Comparison of ENCODE assay signal across 1 cellular context in genomic region chr10:119893845-119894427, GRCh38.
TF ChIP-seq lines count a peak whose summit lies in the region.

No MANE protein-coding gene starts in this region.

TF ChIP-seq in K562, 482 proteins besides CTCF, POLR2A, EP300 and RAD21:
- TF ChIP-seq ZFP36 (IDR thresholded peaks at IDR 0.05; ENCODE audit: low read depth, low read length, partially characterized antibody) = peak; percentile 20
- TF ChIP-seq PTTG1 (tag; IDR thresholded peaks at IDR 0.05; ENCODE audit: low read depth) = no peak
- TF ChIP-seq RBFOX2 (IDR thresholded peaks at IDR 0.05; ENCODE audit: low read depth, low read length) = no peak
- 0 out of 2 replicates have a peak, but pooled peaks have one; percentile 21 for TF ChIP-seq GATA2 (CRISPR knock-in tag; IDR thresholded peaks at IDR 0.05)
- TF ChIP-seq RBM25 (IDR thresholded peaks at IDR 0.05; ENCODE audit: low read depth, low read length, severe bottlenecking) = peak; percentile 64
- TF ChIP-seq STAT5B (CRISPR knock-in tag; IDR thresholded peaks at IDR 0.05) = no peak
TF ChIP-seq in K562: peak in this region for 3.
